ENCODE assay signal across 19 cellular contexts in the genomic region with DNA sequence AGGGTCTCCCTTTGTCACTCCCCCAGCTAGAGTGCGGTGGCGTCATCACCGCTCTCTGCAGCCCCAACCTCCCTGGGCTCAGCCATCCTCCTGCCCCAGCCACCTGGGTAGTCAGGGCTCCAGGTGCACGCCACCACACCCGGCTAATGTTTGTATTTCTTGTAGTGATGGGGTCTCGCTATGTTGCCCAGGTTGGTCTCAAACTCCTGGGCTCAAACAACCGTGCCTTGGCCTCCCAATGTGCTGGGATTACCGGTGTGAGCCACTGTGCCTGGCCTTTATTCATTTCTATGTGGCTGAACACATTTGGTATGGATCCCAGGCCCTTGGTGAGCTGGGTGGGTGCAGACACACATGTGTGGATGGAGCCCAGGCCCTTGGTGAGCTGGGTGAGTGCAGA. TPM values are rescaled to one million over a fixed set of nuclear protein-coding genes. Genes with fewer than 3 reads are reported as not detected.
"Had no signal": no experiment of that assay in that cellular context is flagged by ENCODE, and none has a peak within 500 bp of the region (broad histone marks: within the 10 kb centered on the region; RNA-seq: fewer than 3 reads in every experiment).

No MANE protein-coding gene starts in this region.

- H3K36me3 ChIP-seq: vagina had no signal

- H3K9me3 ChIP-seq: psoas muscle, vagina had no signal

- DNase-seq: activated CD4-positive, alpha-beta T cell treated with anti-CD3 and anti-CD28 coated beads, Interleukin-2, amount 10 ng/mL, durations not matched to agents 24 days and 14 days; activated CD4-positive, CD25-positive, alpha-beta regulatory T cell; activated CD8-positive, alpha-beta memory T cell treated with anti-CD3 and anti-CD28 coated beads for 24 hours; activated CD8-positive, alpha-beta memory T cell treated with anti-CD3 and anti-CD28 coated beads, Interleukin-2, amount 50 U/mL, for 48 hours; activated effector memory CD4-positive, alpha-beta T cell treated with Interleukin-2 at 50 U/mL for 16 hours; activated naive CD4-positive, alpha-beta T cell treated with anti-CD3 and anti-CD28 coated beads, Interleukin-2, amount 10 ng/mL, durations not matched to agents 7 days and 5 days; activated T-cell treated with anti-CD3 and anti-CD28 coated beads, Interleukin-2, amount 50 U/mL, for 48 hours; foreskin melanocyte; glutamatergic neuron; islet precursor cell; stimulated activated naive CD8-positive, alpha-beta T cell treated with anti-CD3 and anti-CD28 coated beads, Interleukin-15, Interleukin-2, amounts not matched to agents 100 U/mL and 50 U/mL, for 24 hours; T-helper 9 cell; trophoblast cell had no signal

- H3K27me3 Mint-ChIP-seq: activated CD4-positive, alpha-beta T cell treated with anti-CD3 and anti-CD28 coated beads, Interleukin-2, amount 10 ng/mL, durations not matched to agents 24 days and 14 days had no signal

- H3K4me1 Mint-ChIP-seq: activated CD4-positive, alpha-beta T cell treated with anti-CD3 and anti-CD28 coated beads, Interleukin-2, amount 10 ng/mL, durations not matched to agents 24 days and 14 days; activated naive CD4-positive, alpha-beta T cell treated with anti-CD3 and anti-CD28 coated beads, Interleukin-2, amount 10 ng/mL, durations not matched to agents 7 days and 5 days had no signal

- H3K27ac Mint-ChIP-seq: activated CD4-positive, alpha-beta T cell treated with anti-CD3 and anti-CD28 coated beads, Interleukin-2, amount 10 ng/mL, durations not matched to agents 24 days and 14 days; activated naive CD4-positive, alpha-beta T cell treated with anti-CD3 and anti-CD28 coated beads, Interleukin-2, amount 10 ng/mL, durations not matched to agents 7 days and 5 days; mesothelial cell of epicardium had no signal

- H3K9me3 Mint-ChIP-seq: activated CD4-positive, alpha-beta T cell treated with anti-CD3 and anti-CD28 coated beads, Interleukin-2, amount 10 ng/mL, durations not matched to agents 24 days and 14 days; activated naive CD4-positive, alpha-beta T cell treated with anti-CD3 and anti-CD28 coated beads, Interleukin-2, amount 10 ng/mL, durations not matched to agents 7 days and 5 days; mesothelial cell of epicardium; neural crest cell had no signal

- H3K4me3 Mint-ChIP-seq: activated CD4-positive, alpha-beta T cell treated with anti-CD3 and anti-CD28 coated beads, Interleukin-2, amount 10 ng/mL, durations not matched to agents 24 days and 14 days; activated naive CD4-positive, alpha-beta T cell treated with anti-CD3 and anti-CD28 coated beads, Interleukin-2, amount 10 ng/mL, durations not matched to agents 7 days and 5 days; mesothelial cell of epicardium; neural crest cell had no signal

- H3K36me3 Mint-ChIP-seq: activated naive CD4-positive, alpha-beta T cell treated with anti-CD3 and anti-CD28 coated beads, Interleukin-2, amount 10 ng/mL, durations not matched to agents 7 days and 5 days; mesothelial cell of epicardium had no signal

- H3K27me3 ChIP-seq: vagina had no signal

- ATAC-seq: stimulated activated naive CD8-positive, alpha-beta T cell treated with anti-CD3 and anti-CD28 coated beads, Interleukin-15, Interleukin-2, amounts not matched to agents 100 U/mL and 50 U/mL, for 24 hours had no signal

- H3K27ac ChIP-seq: psoas muscle, vagina had no signal

RNA-seq across cellular contexts. Expression of a gene that starts 36.9 kb away (rescaled TPM):
- total RNA-seq: epithelial cell of proximal tubule had no signal

RNA-seq across cellular contexts. Expression of a gene that starts 54.1 kb away (rescaled TPM):
- total RNA-seq: activated CD4-positive, alpha-beta T cell treated with anti-CD3 and anti-CD28 coated beads, Interleukin-2, amount 10 ng/mL, durations not matched to agents 24 days and 14 days; epithelial cell of proximal tubule; mesothelial cell of epicardium; neural crest cell; osteocyte had no signal
